In the genomic region with DNA sequence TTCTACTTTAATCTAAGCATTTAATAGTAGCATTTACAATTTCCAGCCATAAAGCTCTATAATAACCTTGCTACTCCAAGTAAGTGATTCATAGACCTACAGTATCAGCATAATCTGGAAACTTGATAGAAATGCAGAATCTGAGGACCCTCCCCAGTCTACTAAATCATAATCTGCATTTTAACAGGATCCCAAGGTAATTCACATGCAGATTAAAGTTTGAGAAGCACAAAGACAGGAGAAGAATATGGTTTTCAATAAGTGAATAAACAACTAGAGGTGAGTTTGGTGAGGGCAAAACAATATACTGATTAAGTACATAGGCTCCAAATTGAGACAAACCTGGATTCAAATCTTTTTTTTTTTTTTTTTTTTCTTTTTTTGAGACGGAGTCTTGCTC, we compare ENCODE assay signal across 28 cellular contexts.
"Had no signal": no experiment of that assay in that cellular context is flagged by ENCODE, and none has a peak within 500 bp of the region (broad histone marks: within the 10 kb centered on the region; RNA-seq: fewer than 3 reads in every experiment).

No MANE protein-coding gene starts in this region.

- H3K27ac ChIP-seq: dorsolateral prefrontal cortex, epithelial cell of prostate, gastroesophageal sphincter, heart left ventricle, hepatocyte, lower lobe of right lung, ovary, psoas muscle, sigmoid colon, testis, tibial artery had no signal

- H3K27me3 ChIP-seq: dorsolateral prefrontal cortex, gastroesophageal sphincter, heart left ventricle, hepatocyte, ovary, sigmoid colon, testis, tibial artery had no signal

- H3K4me1 ChIP-seq: gastroesophageal sphincter, heart left ventricle, lower lobe of right lung, psoas muscle, sigmoid colon, testis, tibial artery had no signal

- ATAC-seq: esophagus mucosa; gastroesophageal sphincter; heart left ventricle; left ventricle myocardium superior; lower lobe of right lung; natural killer cell; psoas muscle; right cardiac atrium; stimulated activated effector memory CD8-positive, alpha-beta T cell treated with anti-CD3 and anti-CD28 coated beads, Interleukin-12 subunit alpha, Interleukin-12 subunit beta, amount 100 ng/mL, for 72 hours; stimulated activated naive CD8-positive, alpha-beta T cell treated with anti-CD3 and anti-CD28 coated beads, Interleukin-15, Interleukin-2, amounts not matched to agents 100 U/mL and 50 U/mL, for 24 hours had no signal

- H3K36me3 ChIP-seq: ovary had no signal

- H3K9me3 ChIP-seq: gastroesophageal sphincter, heart left ventricle, lower lobe of right lung, ovary, psoas muscle, sigmoid colon, testis, tibial artery had no signal

- H3K4me3 Mint-ChIP-seq: endodermal cell; immature natural killer cell; memory B cell; natural killer cell; stimulated activated effector memory CD8-positive, alpha-beta T cell treated with anti-CD3 and anti-CD28 coated beads, Interleukin-12 subunit alpha, Interleukin-12 subunit beta, amount 100 ng/mL, for 72 hours; type B pancreatic cell had no signal

- H3K4me2 ChIP-seq: hepatocyte had no signal

- DNase-seq: dorsolateral prefrontal cortex; effector CD8-positive, alpha-beta T cell; endodermal cell; foreskin fibroblast; heart left ventricle; immature natural killer cell; left ventricle myocardium superior; lower lobe of right lung; natural killer cell; occipital lobe; ovary; posterior cingulate gyrus; psoas muscle; right cardiac atrium; sigmoid colon; stimulated activated CD4-positive, alpha-beta T cell treated with anti-CD3 and anti-CD28 coated beads, Interleukin-2, amount 100 ng/mL, for 24 hours; stimulated activated CD4-positive, alpha-beta T cell treated with anti-CD3 and anti-CD28 coated beads, Interleukin-4, amount 100 ng/mL, for 24 hours; stimulated activated naive CD8-positive, alpha-beta T cell treated with anti-CD3 and anti-CD28 coated beads, Interleukin-15, Interleukin-2, amounts not matched to agents 100 U/mL and 50 U/mL, for 24 hours; substantia nigra; testis; tibial artery had no signal

- H2AFZ ChIP-seq: hepatocyte had no signal

- H3K27ac Mint-ChIP-seq: endodermal cell; memory B cell; natural killer cell; stimulated activated effector memory CD8-positive, alpha-beta T cell treated with anti-CD3 and anti-CD28 coated beads, Interleukin-12 subunit alpha, Interleukin-12 subunit beta, amount 100 ng/mL, for 72 hours; type B pancreatic cell had no signal

- H3K9me3 Mint-ChIP-seq: immature natural killer cell; memory B cell; natural killer cell; stimulated activated effector memory CD8-positive, alpha-beta T cell treated with anti-CD3 and anti-CD28 coated beads, Interleukin-12 subunit alpha, Interleukin-12 subunit beta, amount 100 ng/mL, for 72 hours; type B pancreatic cell had no signal

- H3K4me1 Mint-ChIP-seq: natural killer cell; stimulated activated effector memory CD8-positive, alpha-beta T cell treated with anti-CD3 and anti-CD28 coated beads, Interleukin-12 subunit alpha, Interleukin-12 subunit beta, amount 100 ng/mL, for 72 hours had no signal

- H3K27me3 Mint-ChIP-seq: memory B cell, type B pancreatic cell had no signal

- H3K4me3 ChIP-seq: dorsolateral prefrontal cortex, gastroesophageal sphincter, heart left ventricle, hepatocyte, lower lobe of right lung, ovary, psoas muscle, sigmoid colon, testis, tibial artery had no signal
